In genomic region chr10:93595378-93596288, GRCh38 we compare ENCODE assay signal across 22 cellular contexts. TPM values are rescaled to one million over a fixed set of nuclear protein-coding genes. Genes with fewer than 3 reads are reported as not detected.
A peak's percentile ranks its signal among the peaks of the same experiment; 100 is the strongest.
DNase-seq lines count a peak whose midpoint lies in the region; ATAC-seq, FAIRE-seq and TF ChIP-seq lines count a peak whose summit lies in the region.
"Had no signal": no experiment of that assay in that cellular context is flagged by ENCODE, and none has a peak within 500 bp of the region (broad histone marks: within the 10 kb centered on the region; RNA-seq: fewer than 3 reads in every experiment).

No MANE protein-coding gene starts in this region.

- POLR2A ChIA-PET in HepG2 (lab: Yijun Ruan, JAX) = interaction anchor here (1.5 kb wide), 1 partner anchor 107 kb away, joined by 5 read pairs; the partner anchor contains the start of gene FRA10AC1

- CTCF ChIA-PET in HepG2 (lab: Yijun Ruan, JAX; ENCODE audit: low intra/inter-chr PET ratio, low total read pairs) = no interaction called here

- no peak for TF ChIP-seq CTCF in HepG2 (CRISPR knock-in tag; IDR thresholded peaks at IDR 0.05)
- TF ChIP-seq CTCF in upper lobe of right lung (IDR thresholded peaks at IDR 0.05) = no peak

- no peak overlapping the region for H2AFZ ChIP-seq in HepG2 (ENCODE audit: low read length)

- H3K4me1 Mint-ChIP-seq in stimulated activated effector memory CD8-positive, alpha-beta T cell treated with anti-CD3 and anti-CD28 coated beads, Interleukin-12 subunit alpha, Interleukin-12 subunit beta, amount 100 ng/mL, for 72 hours = no peaks in the 10 kb centered on the region

- H3K4me3 Mint-ChIP-seq in stimulated activated effector memory CD8-positive, alpha-beta T cell treated with anti-CD3 and anti-CD28 coated beads, Interleukin-12 subunit alpha, Interleukin-12 subunit beta, amount 100 ng/mL, for 72 hours = no peak overlapping the region

- no peaks in the 10 kb centered on the region for H3K36me3 Mint-ChIP-seq in stimulated activated effector memory CD8-positive, alpha-beta T cell treated with anti-CD3 and anti-CD28 coated beads, Interleukin-12 subunit alpha, Interleukin-12 subunit beta, amount 100 ng/mL, for 72 hours

- H3K4me2 ChIP-seq in HepG2 (ENCODE audit: low read depth, low read length) = no peak overlapping the region; the same call in 1 of the 2 replicates
- H3K4me2 ChIP-seq: BLaER1 treated with 17β-estradiol and CSF1 and Interleukin-3, amounts not matched to agents 10 nM and 100 nM had no signal

- 0 out of 2 replicates have a peak overlapping the region, but pooled peaks have one; percentile 10 for H3K4me3 ChIP-seq in SJCRH30
- no peak overlapping the region for H3K4me3 ChIP-seq in HepG2 (replicated peaks in 1 of 3; ENCODE audit: insufficient read depth in 1 of 3, low read depth in 2 of 3, low read length in 3 of 3)
- H3K4me3 ChIP-seq in upper lobe of right lung = no peak overlapping the region
- H3K4me3 ChIP-seq: BLaER1 treated with 17β-estradiol and CSF1 and Interleukin-3, amounts not matched to agents 10 nM and 100 nM had no signal

- no peak overlapping the region for H3K27ac Mint-ChIP-seq in stimulated activated effector memory CD8-positive, alpha-beta T cell treated with anti-CD3 and anti-CD28 coated beads, Interleukin-12 subunit alpha, Interleukin-12 subunit beta, amount 100 ng/mL, for 72 hours

- BruUV-seq in HepG2 (replicated peaks; lab: Mats Ljungman, UMichigan) = no TSS peak

- in situ Hi-C loops in HepG2 (cut with HindIII; ENCODE audit: extremely low pct_ligation_motif_present, low pct_unique_long_range_greater_than_20kb) = no loop called here

- H3K27me3 ChIP-seq in SJCRH30 (no peaks in the 10 kb centered on the region), HepG2 (ENCODE audit: control insufficient read depth in 1 of 2, insufficient read depth in 2 of 2, low read length in 2 of 2) (no peaks in the 10 kb centered on the region; a peak in 1 of 5 replicates), upper lobe of right lung (peaks cover 6% of the 10 kb centered on the region)
- H3K27me3 ChIP-seq: BLaER1 treated with 17β-estradiol and CSF1 and Interleukin-3, amounts not matched to agents 10 nM and 100 nM had no signal

- peaks cover 91% of the 10 kb centered on the region for H4K20me1 ChIP-seq in HepG2 (ENCODE audit: insufficient read depth, low read length)
- H4K20me1 ChIP-seq: BLaER1 treated with 17β-estradiol and CSF1 and Interleukin-3, amounts not matched to agents 10 nM and 100 nM had no signal

- TF ChIP-seq EP300 in HepG2 (IDR thresholded peaks at IDR 0.05; ENCODE audit: low read depth in 2 of 2, low read length in 2 of 2) = no peak
- TF ChIP-seq EP300 in HepG2 (CRISPR knock-in tag; IDR thresholded peaks at IDR 0.05; ENCODE audit: borderline replicate concordance) = no peak

- ATAC-seq in HepG2 = no peak
- peak; percentile 36 for ATAC-seq in stimulated activated effector memory CD8-positive, alpha-beta T cell treated with anti-CD3 and anti-CD28 coated beads, Interleukin-12 subunit alpha, Interleukin-12 subunit beta, amount 100 ng/mL, for 72 hours
- ATAC-seq in HG03175 (IDR thresholded peaks at IDR 0.05; ENCODE audit: unreplicated experiment) = no peak
- no peak for ATAC-seq in upper lobe of right lung

- H3K4me1 ChIP-seq in SJCRH30 (peaks cover 8% of the 10 kb centered on the region; the same call in 1 of the 2 replicates), HepG2 (ENCODE audit: insufficient read depth, low read length) (peaks cover 68% of the 10 kb centered on the region), upper lobe of right lung (no peaks in the 10 kb centered on the region)

- intact Hi-C loops in HepG2 (cut with micrococcal nuclease; ENCODE audit: unreplicated experiment) = loop anchor here (10.0 kb wide), 1 partner anchor 51 kb away; no protein-coding TSS in a partner anchor
- intact Hi-C loops in upper lobe of right lung (cut with DNase I) = no loop called here

- FAIRE-seq in HepG2 (lab: Jason Lieb, UNC) = no peak
- FAIRE-seq: G401.6 had no signal

- H3K9me3 ChIP-seq in SJCRH30 (replicated peaks) (no peaks in the 10 kb centered on the region), HepG2 (ENCODE audit: low read length) (no peaks in the 10 kb centered on the region), upper lobe of right lung (no peaks in the 10 kb centered on the region)

- peak in 1 of 2 experiments; percentile 63; a peak in 2 of 4 replicates for TF ChIP-seq POLR2A in HepG2 (IDR thresholded peaks at IDR 0.05; ENCODE audit: insufficient read depth in 1 of 2, low read depth in 2 of 2, low read length in 2 of 2)

- no peaks in the 10 kb centered on the region for H3K36me3 ChIP-seq in SJCRH30
- peaks cover 16 to 64% of the 10 kb centered on the region in 2 experiments for H3K36me3 ChIP-seq in HepG2 (replicated peaks in 1 of 2; ENCODE audit: control insufficient read depth in 1 of 2, insufficient read depth in 2 of 2, low read length in 2 of 2)
- H3K36me3 ChIP-seq in upper lobe of right lung = no peaks in the 10 kb centered on the region
- H3K36me3 ChIP-seq: BLaER1 treated with 17β-estradiol and CSF1 and Interleukin-3, amounts not matched to agents 10 nM and 100 nM had no signal

- H3K27ac ChIP-seq in SJCRH30 (no peak overlapping the region; the same call in 1 of the 2 replicates), HepG2 (ENCODE audit: extremely low read length, insufficient read depth, low read length) (peak overlapping the region; percentile 16), upper lobe of right lung (no peak overlapping the region)
- H3K27ac ChIP-seq: BLaER1 treated with 17β-estradiol and CSF1 and Interleukin-3, amounts not matched to agents 10 nM and 100 nM had no signal

- no peak for TF ChIP-seq RAD21 in HepG2 (CRISPR knock-in tag; IDR thresholded peaks at IDR 0.05)

- peaks cover 29% of the 10 kb centered on the region for H3K79me2 ChIP-seq in HepG2 (ENCODE audit: insufficient read depth, low read length)

- DNase-seq in ELF-1 (ENCODE audit: low read depth, low spot score) = peak; percentile 44
- DNase-seq in SJCRH30 = peak; percentile 38 to 44
- DNase-seq in HepG2 (ENCODE audit: low spot score) = no peak
- DNase-seq in stimulated activated effector memory CD8-positive, alpha-beta T cell treated with anti-CD3 and anti-CD28 coated beads, Interleukin-12 subunit alpha, Interleukin-12 subunit beta, amount 100 ng/mL, for 72 hours (ENCODE audit: low spot score in 2 of 2) = no peak
- no peak for DNase-seq in upper lobe of right lung
- DNase-seq in stimulated activated naive CD4-positive, alpha-beta T cell (lab: John Stamatoyannopoulos, UW) = no peak
- DNase-seq: DMS79 treated with DMSO at 0.1 percent for 48 hours; MM.1S; NCI-H1092 treated with DMSO at 0.1 percent for 48 hours; NCI-H146; NCI-H2029 treated with DMSO at 0.1 percent for 48 hours; NCI-H2171 treated with DMSO at 0.1 percent for 48 hours; NCI-H446; NCI-H69; NK-92 treated with Interleukin-12 subunit alpha and Interleukin-12 subunit beta, amount 100 ng/mL, for 24 hours; Right ventricle myocardium superior had no signal

- no peak overlapping the region for H3K9ac ChIP-seq in HepG2 (ENCODE audit: insufficient read depth, low read depth, low read length)
- H3K9ac ChIP-seq: BLaER1 treated with 17β-estradiol and CSF1 and Interleukin-3, amounts not matched to agents 10 nM and 100 nM had no signal

- 86% methylated on average over 8 of the region's 8 CpGs for WGBS in HepG2 (ENCODE audit: low lambda C conversion rate)

- H3K9me3 Mint-ChIP-seq in stimulated activated effector memory CD8-positive, alpha-beta T cell treated with anti-CD3 and anti-CD28 coated beads, Interleukin-12 subunit alpha, Interleukin-12 subunit beta, amount 100 ng/mL, for 72 hours = no peaks in the 10 kb centered on the region

RNA-seq across cellular contexts. Expression of gene RBP4, which starts 5.4 kb away (rescaled TPM):
- not detected in 2 replicates for total RNA-seq in SJCRH30 (2014; rRNA removed; shearing (Covaris generic))
- total RNA-seq in HepG2 (2016; rRNA removed; fragmentation: Illumina TruSeq; extraction: Trizol) = 310 and 642 TPM in 2 replicates
- 113 and 138 TPM in 2 replicates for total RNA-seq in HepG2 (2016; cell fraction: cytosol; rRNA removed; fragmentation: Illumina TruSeq; extraction: Trizol; ENCODE audit: low read depth)
- 301 and 640 TPM in 2 replicates for total RNA-seq in HepG2 (2016; cell fraction: insoluble cytoplasmic fraction; rRNA removed; fragmentation: Illumina TruSeq; extraction: Trizol)
- total RNA-seq in HepG2 (2016; cell fraction: membrane; rRNA removed; fragmentation: Illumina TruSeq; extraction: Trizol) = 174 and 205 TPM in 2 replicates
- 588 and 712 TPM in 2 replicates for total RNA-seq in HepG2 (2016; cell fraction: nucleus; rRNA removed; fragmentation: Illumina TruSeq; extraction: Trizol)
- polyA plus RNA-seq in HepG2 (2011; rRNA removed) = 931 and 1,080 TPM in 2 replicates
- 1,361 and 1,403 TPM in 2 replicates for polyA plus RNA-seq in HepG2 (2011; cell fraction: cytosol; rRNA removed)
- 575 and 645 TPM in 2 replicates for polyA plus RNA-seq in HepG2 (2011; cell fraction: nucleus; rRNA removed)
- 1,685 and 1,730 TPM in 2 replicates for polyA plus RNA-seq in HepG2 (2012)
- polyA plus RNA-seq in HepG2 (2016; cell fraction: cytosol; fragmentation: Illumina TruSeq; extraction: Trizol; ENCODE audit: low read depth) = 301 and 378 TPM in 2 replicates
- 671 and 691 TPM in 2 replicates for polyA plus RNA-seq in HepG2 (2016; cell fraction: insoluble cytoplasmic fraction; fragmentation: Illumina TruSeq; extraction: Trizol; ENCODE audit: low read depth)
- polyA plus RNA-seq in HepG2 (2016; cell fraction: membrane; fragmentation: Illumina TruSeq; extraction: Trizol; ENCODE audit: low read depth) = 336 and 408 TPM in 2 replicates
- 1,909 and 2,130 TPM in 2 replicates for polyA plus RNA-seq in HepG2 (2016; cell fraction: nucleus; fragmentation: Illumina TruSeq; extraction: Trizol; ENCODE audit: insufficient read depth, low read depth)
- polyA minus RNA-seq in HepG2 (2011; rRNA and poly(A)+ RNA removed; ENCODE audit: low replicate concordance) = 0.19 and 898 TPM in 2 replicates
- polyA minus RNA-seq in HepG2 (2011; cell fraction: cytosol; rRNA and poly(A)+ RNA removed) = 385 and 416 TPM in 2 replicates
- 128 and 176 TPM in 2 replicates for polyA minus RNA-seq in HepG2 (2011; cell fraction: nucleus; rRNA and poly(A)+ RNA removed)
- 18.6 TPM for total RNA-seq in upper lobe of right lung
- total RNA-seq: A673 had no signal

RNA-seq across cellular contexts. Expression of gene PDE6C, which starts 16.7 kb away (rescaled TPM):
- total RNA-seq in SJCRH30 (2014; rRNA removed; shearing (Covaris generic)) = not detected in 2 replicates
- total RNA-seq in HepG2 (2016; rRNA removed; fragmentation: Illumina TruSeq; extraction: Trizol) (0.39 and 0.64 TPM in 2 replicates), upper lobe of right lung (not detected)
- total RNA-seq in HepG2 (2016; cell fraction: cytosol; rRNA removed; fragmentation: Illumina TruSeq; extraction: Trizol; ENCODE audit: low read depth) = 0.18 TPM in 1 of 2 replicates, not detected in the other
- total RNA-seq in HepG2 (2016; cell fraction: insoluble cytoplasmic fraction; rRNA removed; fragmentation: Illumina TruSeq; extraction: Trizol) = 0.43 and 0.73 TPM in 2 replicates
- total RNA-seq in HepG2 (2016; cell fraction: membrane; rRNA removed; fragmentation: Illumina TruSeq; extraction: Trizol) = 0.21 and 0.68 TPM in 2 replicates
- total RNA-seq in HepG2 (2016; cell fraction: nucleus; rRNA removed; fragmentation: Illumina TruSeq; extraction: Trizol) = not detected in 2 replicates
- polyA plus RNA-seq in HepG2 (2011; rRNA removed) = not detected in 2 replicates
- polyA plus RNA-seq in HepG2 (2011; cell fraction: cytosol; rRNA removed) = not detected in 2 replicates
- not detected in 2 replicates for polyA plus RNA-seq in HepG2 (2011; cell fraction: nucleus; rRNA removed)
- 0.28 and 0.43 TPM in 2 replicates for polyA plus RNA-seq in HepG2 (2012)
- polyA plus RNA-seq in HepG2 (2016; cell fraction: cytosol; fragmentation: Illumina TruSeq; extraction: Trizol; ENCODE audit: low read depth) = 0.46 and 1.3 TPM in 2 replicates
- 0.23 and 0.49 TPM in 2 replicates for polyA plus RNA-seq in HepG2 (2016; cell fraction: insoluble cytoplasmic fraction; fragmentation: Illumina TruSeq; extraction: Trizol; ENCODE audit: low read depth)
- 0.21 and 0.65 TPM in 2 replicates for polyA plus RNA-seq in HepG2 (2016; cell fraction: membrane; fragmentation: Illumina TruSeq; extraction: Trizol; ENCODE audit: low read depth)
- polyA plus RNA-seq in HepG2 (2016; cell fraction: nucleus; fragmentation: Illumina TruSeq; extraction: Trizol; ENCODE audit: insufficient read depth, low read depth) = 0.27 TPM in 1 of 2 replicates, not detected in the other
- not detected in 2 replicates for polyA minus RNA-seq in HepG2 (2011; rRNA and poly(A)+ RNA removed; ENCODE audit: low replicate concordance)
- polyA minus RNA-seq in HepG2 (2011; cell fraction: cytosol; rRNA and poly(A)+ RNA removed) = not detected in 2 replicates
- polyA minus RNA-seq in HepG2 (2011; cell fraction: nucleus; rRNA and poly(A)+ RNA removed) = 0.12 TPM in 1 of 2 replicates, not detected in the other
- total RNA-seq: A673, H7, LHCN-M2, Right ventricle myocardium superior had no signal

RNA-seq across cellular contexts. Expression of gene FFAR4, which starts 29.2 kb away (rescaled TPM):
- total RNA-seq in SJCRH30 (2014; rRNA removed; shearing (Covaris generic)) = not detected in 2 replicates
- total RNA-seq in HepG2 (2016; rRNA removed; fragmentation: Illumina TruSeq; extraction: Trizol) (not detected in 2 replicates), upper lobe of right lung (4.9 TPM)
- not detected in 2 replicates for total RNA-seq in HepG2 (2016; cell fraction: cytosol; rRNA removed; fragmentation: Illumina TruSeq; extraction: Trizol; ENCODE audit: low read depth)
- not detected in 2 replicates for total RNA-seq in HepG2 (2016; cell fraction: insoluble cytoplasmic fraction; rRNA removed; fragmentation: Illumina TruSeq; extraction: Trizol)
- not detected in 2 replicates for total RNA-seq in HepG2 (2016; cell fraction: membrane; rRNA removed; fragmentation: Illumina TruSeq; extraction: Trizol)
- total RNA-seq in HepG2 (2016; cell fraction: nucleus; rRNA removed; fragmentation: Illumina TruSeq; extraction: Trizol) = not detected in 2 replicates
- 0.09 and 0.17 TPM in 2 replicates for polyA plus RNA-seq in HepG2 (2011; rRNA removed)
- 0.08 TPM in 1 of 2 replicates, not detected in the other for polyA plus RNA-seq in HepG2 (2011; cell fraction: cytosol; rRNA removed)
- not detected in 2 replicates for polyA plus RNA-seq in HepG2 (2011; cell fraction: nucleus; rRNA removed)
- polyA plus RNA-seq in HepG2 (2012) = not detected in 2 replicates
- not detected in 2 replicates for polyA plus RNA-seq in HepG2 (2016; cell fraction: cytosol; fragmentation: Illumina TruSeq; extraction: Trizol; ENCODE audit: low read depth)
- polyA plus RNA-seq in HepG2 (2016; cell fraction: insoluble cytoplasmic fraction; fragmentation: Illumina TruSeq; extraction: Trizol; ENCODE audit: low read depth) = not detected in 2 replicates
- polyA plus RNA-seq in HepG2 (2016; cell fraction: membrane; fragmentation: Illumina TruSeq; extraction: Trizol; ENCODE audit: low read depth) = not detected in 2 replicates
- polyA plus RNA-seq in HepG2 (2016; cell fraction: nucleus; fragmentation: Illumina TruSeq; extraction: Trizol; ENCODE audit: insufficient read depth, low read depth) = not detected in 2 replicates
- polyA minus RNA-seq in HepG2 (2011; rRNA and poly(A)+ RNA removed; ENCODE audit: low replicate concordance) = not detected in 2 replicates
- not detected in 2 replicates for polyA minus RNA-seq in HepG2 (2011; cell fraction: cytosol; rRNA and poly(A)+ RNA removed)
- polyA minus RNA-seq in HepG2 (2011; cell fraction: nucleus; rRNA and poly(A)+ RNA removed) = 0.77 and 0.87 TPM in 2 replicates
- total RNA-seq: A673, H7, LHCN-M2 had no signal

Comparison
In these comparisons a context has a peak if more than half of its experiments do, and no peak if none do; other contexts are left out.
1. DNase-seq: peak in ELF-1 (single experiment) and SJCRH30 (2 of 2); none in HepG2 (single experiment), stimulated activated effector memory CD8-positive, alpha-beta T cell treated with anti-CD3 and anti-CD28 coated beads, Interleukin-12 subunit alpha, Interleukin-12 subunit beta, amount 100 ng/mL, for 72 hours (0 of 2), upper lobe of right lung (single experiment) and stimulated activated naive CD4-positive, alpha-beta T cell (0 of 6).